18 cellular contexts compared by ENCODE assay signal in the genomic region with DNA sequence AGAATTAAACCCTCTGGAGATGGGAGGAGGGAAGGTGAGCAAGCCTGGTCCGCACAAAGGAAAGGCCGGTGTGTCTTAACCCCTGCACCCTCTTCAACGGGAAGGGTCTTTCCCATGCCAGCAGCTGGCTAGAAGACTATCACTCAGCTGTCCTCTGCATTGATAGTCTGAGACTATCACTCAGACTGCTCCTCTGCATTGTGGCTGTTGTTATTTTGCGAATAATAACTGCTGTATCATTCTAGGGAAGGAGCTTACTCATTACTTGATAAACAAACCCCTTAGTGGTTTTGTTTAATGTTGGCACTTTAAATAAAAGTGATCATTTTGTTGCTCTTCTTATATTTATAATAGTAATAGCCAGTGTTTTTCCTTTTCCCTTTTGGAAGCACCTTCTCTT. TPM values are rescaled to one million over a fixed set of nuclear protein-coding genes. Genes with fewer than 3 reads are reported as not detected.
DNase-seq lines count a peak whose midpoint lies in the region; ATAC-seq and TF ChIP-seq lines count a peak whose summit lies in the region.
"Had no signal": no experiment of that assay in that cellular context is flagged by ENCODE, and none has a peak within 500 bp of the region (broad histone marks: within the 10 kb centered on the region; RNA-seq: fewer than 3 reads in every experiment).

No MANE protein-coding gene starts in this region.

- TF ChIP-seq POLR2A in breast epithelium (IDR thresholded peaks at IDR 0.05) = no peak
- TF ChIP-seq POLR2A in suprapubic skin (IDR thresholded peaks at IDR 0.05) = no peak

- no peaks in the 10 kb centered on the region for H3K4me1 Mint-ChIP-seq in MCF 10A (ENCODE audit: insufficient read depth, unreplicated experiment)
- no peaks in the 10 kb centered on the region for H3K4me1 Mint-ChIP-seq in T-cell
- H3K4me1 Mint-ChIP-seq: GM23338, H9 had no signal

- ATAC-seq in PC-3 (peak; percentile 45), sciatic nerve (no peak), T-cell (replicated peaks in 1 of 4) (no peak)
- ATAC-seq: CD8-positive, alpha-beta T cell; GM12878; GM23338; HCT116 had no signal

- no peak for TF ChIP-seq EP300 in suprapubic skin (IDR thresholded peaks at IDR 0.05)

- intact Hi-C loops in MCF 10A (cut with micrococcal nuclease) (loop anchor here (10.0 kb wide), 1 partner anchor 456 kb away; a partner anchor contains a TSS), breast epithelium (cut with DNase I; ENCODE audit: low total_unique reads) (no loop called here), PC-3 (cut with micrococcal nuclease) (no loop called here), sciatic nerve (cut with DNase I) (loop anchor here (5.0 kb wide), 1 partner anchor 228 kb away; no protein-coding TSS in a partner anchor)

- no peak for DNase-seq in MCF 10A (ENCODE audit: unreplicated experiment)
- DNase-seq in breast epithelium (ENCODE audit: low spot score in 2 of 2) = no peak
- no peak for DNase-seq in PC-3
- DNase-seq in sciatic nerve (ENCODE audit: low spot score) = peak; percentile 21
- no peak for DNase-seq in suprapubic skin (ENCODE audit: low spot score in 2 of 2)
- DNase-seq in T-cell = no peak
- DNase-seq: CD4-positive, CD25-positive, alpha-beta regulatory T cell; DMS 273 treated with DMSO at 0.1 percent for 48 hours; EL; GDM1; H9 had no signal

- H3K9me3 Mint-ChIP-seq in MCF 10A (ENCODE audit: unreplicated experiment) (no peaks in the 10 kb centered on the region), T-cell (no peaks in the 10 kb centered on the region)
- H3K9me3 Mint-ChIP-seq: CD4-positive, CD25-positive, alpha-beta regulatory T cell; CD8-positive, alpha-beta T cell; GM23338; H9 had no signal

- no peak overlapping the region for H3K4me3 Mint-ChIP-seq in MCF 10A (ENCODE audit: unreplicated experiment)
- H3K4me3 Mint-ChIP-seq in T-cell = no peak overlapping the region
- H3K4me3 Mint-ChIP-seq: B cell; CD4-positive, CD25-positive, alpha-beta regulatory T cell; CD8-positive, alpha-beta T cell; GM23338; H9 had no signal

- H3K4me2 ChIP-seq in PC-3 (ENCODE audit: low read length) = no peak overlapping the region
- H3K4me2 ChIP-seq: BLaER1, GM23338 had no signal

- H3K36me3 ChIP-seq in breast epithelium (no peaks in the 10 kb centered on the region), PC-3 (ENCODE audit: low read depth, low read length) (peaks cover 41% of the 10 kb centered on the region), suprapubic skin (no peaks in the 10 kb centered on the region)

- H3K4me1 ChIP-seq in breast epithelium = no peaks in the 10 kb centered on the region
- H3K4me1 ChIP-seq in PC-3 (ENCODE audit: insufficient read depth, low read length) = no peaks in the 10 kb centered on the region
- H3K4me1 ChIP-seq in suprapubic skin = peaks cover 2% of the 10 kb centered on the region

- H3K27ac Mint-ChIP-seq in MCF 10A (ENCODE audit: low read depth, unreplicated experiment) = peak overlapping the region; percentile 8
- no peak overlapping the region for H3K27ac Mint-ChIP-seq in T-cell
- H3K27ac Mint-ChIP-seq: B cell; CD4-positive, CD25-positive, alpha-beta regulatory T cell; CD8-positive, alpha-beta T cell; GM23338; H9 had no signal

- POLR2A ChIA-PET in MCF 10A (lab: Yijun Ruan, JAX) (interaction anchor here (0.7 kb wide), 1 partner anchor 11 kb away, joined by 3 read pairs; no protein-coding TSS in a partner anchor), PC-3 (lab: Charles Lee; ENCODE audit: unreplicated experiment) (no interaction called here), T-cell (lab: Charles Lee) (no interaction called here)

- no peak overlapping the region for H3K4me3 ChIP-seq in breast epithelium
- no peak overlapping the region for H3K4me3 ChIP-seq in PC-3 (ENCODE audit: low read length)
- H3K4me3 ChIP-seq in suprapubic skin = no peak overlapping the region
- H3K4me3 ChIP-seq: BLaER1, GM12878, GM23338 had no signal

- TF ChIP-seq CTCF in MCF 10A (IDR thresholded peaks at IDR 0.05; ENCODE audit: unreplicated experiment) (no peak), breast epithelium (IDR thresholded peaks at IDR 0.05) (no peak), PC-3 (conservative IDR thresholded peaks at IDR 0.05; ENCODE audit: low read depth, low read length) (no peak), suprapubic skin (IDR thresholded peaks at IDR 0.05) (no peak)

- H3K9me3 ChIP-seq in breast epithelium = no peaks in the 10 kb centered on the region
- H3K9me3 ChIP-seq in PC-3 (ENCODE audit: low read length) = no peaks in the 10 kb centered on the region
- no peaks in the 10 kb centered on the region for H3K9me3 ChIP-seq in suprapubic skin
- H3K9me3 ChIP-seq: BLaER1 had no signal

- no peak overlapping the region for H3K27ac ChIP-seq in breast epithelium
- H3K27ac ChIP-seq in PC-3 (ENCODE audit: low read length) = no peak overlapping the region
- H3K27ac ChIP-seq in suprapubic skin = no peak overlapping the region
- H3K27ac ChIP-seq: BLaER1, C4-2B had no signal

- H4K20me1 ChIP-seq in PC-3 (ENCODE audit: low read length) = 0 out of 2 replicates have a peak, but pooled peaks cover 4% of the 10 kb centered on the region
- H4K20me1 ChIP-seq: BLaER1 had no signal

- no TSS peak for BruUV-seq in MCF 10A (replicated peaks; lab: Mats Ljungman, UMichigan)
- BruUV-seq in PC-3 (replicated peaks; lab: Mats Ljungman, UMichigan) = no TSS peak

- no peak overlapping the region for H3K9ac ChIP-seq in PC-3 (ENCODE audit: low read length)
- H3K9ac ChIP-seq: BLaER1 had no signal

- H3K36me3 Mint-ChIP-seq in MCF 10A (ENCODE audit: insufficient read depth, unreplicated experiment) = peaks cover 40% of the 10 kb centered on the region
- H3K36me3 Mint-ChIP-seq in T-cell = no peaks in the 10 kb centered on the region
- H3K36me3 Mint-ChIP-seq: CD4-positive, CD25-positive, alpha-beta regulatory T cell; CD8-positive, alpha-beta T cell had no signal

- CTCF ChIA-PET in MCF 10A (lab: Yijun Ruan, JAX) = interaction anchor here (0.8 to 5.4 kb wide), 4 partner anchors 9 to 454 kb away, joined by 4 to 63 read pairs (median 23); a partner anchor contains a TSS
- CTCF ChIA-PET in PC-3 (lab: Charles Lee) = interaction anchor here (0.6 kb wide), 1 partner anchor 15 kb away, joined by 3 read pairs; no protein-coding TSS in a partner anchor
- CTCF ChIA-PET in T-cell (lab: Charles Lee) = interaction anchor here in 1 of 2 donors (1.1 kb wide), 1 partner anchor 231 kb away, joined by 3 read pairs; no protein-coding TSS in a partner anchor

- peaks cover 16% of the 10 kb centered on the region; the same call in 1 of the 2 replicates for H3K79me2 ChIP-seq in PC-3 (ENCODE audit: low read length)

- 81% methylated on average over 4 of the region's 4 CpGs for whole genome bisulfite sequencing in suprapubic skin

- H2AFZ ChIP-seq in PC-3 (ENCODE audit: low read length) = no peak overlapping the region
- H2AFZ ChIP-seq: GM23338 had no signal

- H3K27me3 ChIP-seq in breast epithelium (no peaks in the 10 kb centered on the region), PC-3 (ENCODE audit: low read length) (no peaks in the 10 kb centered on the region), suprapubic skin (no peaks in the 10 kb centered on the region)
- H3K27me3 ChIP-seq: BLaER1 had no signal

- H3K27me3 Mint-ChIP-seq in MCF 10A (ENCODE audit: insufficient read depth, unreplicated experiment) (no peaks in the 10 kb centered on the region), T-cell (no peaks in the 10 kb centered on the region)
- H3K27me3 Mint-ChIP-seq: B cell; CD4-positive, CD25-positive, alpha-beta regulatory T cell had no signal

- H3F3A ChIP-seq in PC-3 (ENCODE audit: low read length, unreplicated experiment) = no peaks in the 10 kb centered on the region

- H3K9me2 ChIP-seq in PC-3 (replicated peaks; ENCODE audit: low read length) = no peaks in the 10 kb centered on the region

RNA-seq across cellular contexts. Expression of a gene that starts 8.1 kb away (rescaled TPM):
- total RNA-seq in MCF 10A (2022) (13.7 and 21.4 TPM in 2 replicates), breast epithelium (1 to 10 TPM in 2 of 3 donors, under 1 TPM in 1; 0.96 to 2.3 (median 1.5) TPM), PC-3 (2014; rRNA removed) (56.4 and 69.0 TPM in 2 replicates), sciatic nerve (0.89 TPM), suprapubic skin (1 to 10 TPM; 1.1 to 3.7 (median 1.6) TPM), T-cell (1 to 10 TPM in 2 of 5 donors, under 1 TPM in 3; 0.66 to 1.3 (median 0.95) TPM)

RNA-seq across cellular contexts. Expression of a gene that starts 8.2 kb away (rescaled TPM):
- total RNA-seq in MCF 10A (2022) (44.9 and 48.9 TPM in 2 replicates), breast epithelium (10 to 100 TPM; 33.3 to 44.6 (median 36.1) TPM), PC-3 (2014; rRNA removed) (50.4 and 64.7 TPM in 2 replicates), sciatic nerve (38.5 TPM), suprapubic skin (10 to 100 TPM; 25.2 to 73.0 (median 38.8) TPM), T-cell (100 to 1,000 TPM in 1 of 5 donors, 10 to 100 TPM in 4; 78.3 to 127 (median 83.0) TPM)

RNA-seq across cellular contexts. Expression of a gene that starts 50.0 kb away (rescaled TPM):
- total RNA-seq in MCF 10A (2022) (2.0 and 7.0 TPM in 2 replicates), breast epithelium (10 to 100 TPM in 1 of 3 donors, 1 to 10 TPM in 2; 3.0 to 11.3 (median 9.5) TPM), PC-3 (2014; rRNA removed) (21.5 and 26.0 TPM in 2 replicates), sciatic nerve (4.9 TPM), suprapubic skin (10 to 100 TPM in 2 of 4 donors, 1 to 10 TPM in 2; 7.5 to 81.5 (median 22.6) TPM), T-cell (10 to 100 TPM in 3 of 5 donors, 1 to 10 TPM in 2; 6.5 to 38.0 (median 11.6) TPM)

Comparison
In these comparisons a context has a peak if more than half of its experiments do, and no peak if none do; other contexts are left out.
1. intact Hi-C loops: an anchor here in MCF 10A (10.0 kb wide) and sciatic nerve (5.0 kb wide); none called in breast epithelium and PC-3.